Comparison of ENCODE assay signal across 1 cellular context in the genomic region with DNA sequence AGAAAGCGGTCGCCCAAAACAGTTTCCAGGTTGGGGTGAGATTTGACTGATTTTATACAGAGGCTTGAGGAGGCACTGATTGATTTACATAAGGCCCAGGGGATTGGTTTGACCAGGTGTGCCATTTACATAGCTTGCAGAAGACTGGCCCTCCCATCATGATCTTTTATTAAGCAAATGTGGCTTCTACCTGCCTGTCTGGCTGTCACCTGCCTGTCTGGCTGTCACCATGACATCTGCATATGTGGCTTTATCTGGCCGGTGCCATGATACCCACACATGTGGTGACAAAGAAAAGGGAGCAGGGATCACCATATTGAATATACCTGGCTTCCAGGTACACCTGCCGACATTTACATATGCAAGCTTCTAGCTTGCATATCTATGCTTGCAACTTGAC.
A peak's percentile ranks its signal among the peaks of the same experiment; 100 is the strongest.
TF ChIP-seq lines count a peak whose summit lies in the region.

No MANE protein-coding gene starts in this region.

TF ChIP-seq in WTC11, 78 proteins besides CTCF, POLR2A, EP300 and RAD21 (continued from another document):
- TF ChIP-seq TEAD1 (CRISPR knock-in tag; IDR thresholded peaks at IDR 0.05): peak; percentile 45; the same call in 1 of the 2 replicates
